Comparison of ENCODE assay signal across 8 cellular contexts in genomic region chr1:27489973-27490741, GRCh38. TPM values are rescaled to one million over a fixed set of nuclear protein-coding genes. Genes with fewer than 3 reads are reported as not detected.
A peak's percentile ranks its signal among the peaks of the same experiment; 100 is the strongest.
DNase-seq lines count a peak whose midpoint lies in the region; ATAC-seq and TF ChIP-seq lines count a peak whose summit lies in the region.

WASF2 (minus strand) TSS chr1:27490167; CDS start chr1:27428890, 61,277 bp downstream.

- peak within 1 kb of the TSS; percentile 99 for H3K27ac Mint-ChIP-seq in natural killer cell treated with Interleukin-12 subunit alpha and Interleukin-12 subunit beta and Interleukin-15 and Interleukin-18, amount 100 ng/mL, for 72 hours

- peak; percentile 99 for ATAC-seq in natural killer cell treated with Interleukin-12 subunit alpha and Interleukin-12 subunit beta and Interleukin-15 and Interleukin-18, amount 100 ng/mL, for 72 hours
- ATAC-seq in stimulated activated naive CD8-positive, alpha-beta T cell treated with anti-CD3 and anti-CD28 coated beads, Interleukin-15, Interleukin-2, amounts not matched to agents 100 U/mL and 50 U/mL, for 24 hours = peak; percentile 97

- no peaks in the 10 kb centered on the region for H3K36me3 ChIP-seq in H7 (replicated peaks; ENCODE audit: control insufficient read depth, insufficient read depth, low read length)

- H3K4me3 Mint-ChIP-seq in natural killer cell treated with Interleukin-12 subunit alpha and Interleukin-12 subunit beta and Interleukin-15 and Interleukin-18, amount 100 ng/mL, for 72 hours = peak within 1 kb of the TSS; percentile 91

- DNase-seq in ELF-1 (ENCODE audit: low read depth, low spot score) (peak; percentile 98), H7 (peak; percentile 91), M059J (ENCODE audit: low read depth) (peak; percentile 95), SHP77 (lab: John Stamatoyannopoulos, UW) (peak; percentile 94), fibroblast of pulmonary artery (ENCODE audit: low read depth) (peak; percentile 97)
- DNase-seq in activated effector memory CD4-positive, alpha-beta T cell treated with Interleukin-2 at 50 U/mL for 16 hours = peak; percentile 96
- peak; percentile 98 for DNase-seq in natural killer cell treated with Interleukin-12 subunit alpha and Interleukin-12 subunit beta and Interleukin-15 and Interleukin-18, amount 100 ng/mL, for 72 hours (ENCODE audit: low spot score)
- DNase-seq in stimulated activated naive CD8-positive, alpha-beta T cell treated with anti-CD3 and anti-CD28 coated beads, Interleukin-15, Interleukin-2, amounts not matched to agents 100 U/mL and 50 U/mL, for 24 hours = peak; percentile 96

- H3K4me1 Mint-ChIP-seq in natural killer cell treated with Interleukin-12 subunit alpha and Interleukin-12 subunit beta and Interleukin-15 and Interleukin-18, amount 100 ng/mL, for 72 hours (ENCODE audit: low read depth in 2 of 2) = peaks cover 23 to 28% of the 10 kb centered on the region in 2 donors

- no peak for TF ChIP-seq CTCF in fibroblast of pulmonary artery (IDR thresholded peaks at IDR 0.05; ENCODE audit: low read length, missing control alignments)

- no peaks in the 10 kb centered on the region for H3K36me3 Mint-ChIP-seq in natural killer cell treated with Interleukin-12 subunit alpha and Interleukin-12 subunit beta and Interleukin-15 and Interleukin-18, amount 100 ng/mL, for 72 hours

- no peaks in the 10 kb centered on the region for H3K27me3 ChIP-seq in H7 (ENCODE audit: control insufficient read depth, insufficient read depth, low read length)

- H3K9me3 Mint-ChIP-seq in natural killer cell treated with Interleukin-12 subunit alpha and Interleukin-12 subunit beta and Interleukin-15 and Interleukin-18, amount 100 ng/mL, for 72 hours = no peaks in the 10 kb centered on the region

- peak within 1 kb of the TSS; percentile 98 for H3K4me3 ChIP-seq in H7 (ENCODE audit: insufficient read depth, low read depth, low read length)
- H3K4me3 ChIP-seq in fibroblast of pulmonary artery (replicated peaks; ENCODE audit: low read depth, low read length) = peak within 1 kb of the TSS; percentile 100

- H3K27me3 Mint-ChIP-seq in natural killer cell treated with Interleukin-12 subunit alpha and Interleukin-12 subunit beta and Interleukin-15 and Interleukin-18, amount 100 ng/mL, for 72 hours = no peaks in the 10 kb centered on the region

RNA-seq across cellular contexts. Expression of gene WASF2, which starts in this region (rescaled TPM):
- total RNA-seq in H7 (2014; rRNA removed; shearing (Covaris generic)) = 34.3 and 44.3 TPM in 2 replicates
- total RNA-seq in M059J (2014; rRNA removed; shearing (Covaris generic)) = 14.0 and 26.2 TPM in 2 replicates
- 100 to 1,000 TPM in 1 of 2 donors, 10 to 100 TPM in 1; 97.7 to 110 TPM for total RNA-seq in natural killer cell treated with Interleukin-12 subunit alpha and Interleukin-12 subunit beta and Interleukin-15 and Interleukin-18, amount 100 ng/mL, for 72 hours

Comparison
In these comparisons a context has a peak if more than half of its experiments do, and no peak if none do; other contexts are left out.
1. Peak in every context shown above with its lines: DNase-seq, ATAC-seq and H3K4me3 ChIP-seq.